Comparison of ENCODE assay signal across 8 cellular contexts in the genomic region with DNA sequence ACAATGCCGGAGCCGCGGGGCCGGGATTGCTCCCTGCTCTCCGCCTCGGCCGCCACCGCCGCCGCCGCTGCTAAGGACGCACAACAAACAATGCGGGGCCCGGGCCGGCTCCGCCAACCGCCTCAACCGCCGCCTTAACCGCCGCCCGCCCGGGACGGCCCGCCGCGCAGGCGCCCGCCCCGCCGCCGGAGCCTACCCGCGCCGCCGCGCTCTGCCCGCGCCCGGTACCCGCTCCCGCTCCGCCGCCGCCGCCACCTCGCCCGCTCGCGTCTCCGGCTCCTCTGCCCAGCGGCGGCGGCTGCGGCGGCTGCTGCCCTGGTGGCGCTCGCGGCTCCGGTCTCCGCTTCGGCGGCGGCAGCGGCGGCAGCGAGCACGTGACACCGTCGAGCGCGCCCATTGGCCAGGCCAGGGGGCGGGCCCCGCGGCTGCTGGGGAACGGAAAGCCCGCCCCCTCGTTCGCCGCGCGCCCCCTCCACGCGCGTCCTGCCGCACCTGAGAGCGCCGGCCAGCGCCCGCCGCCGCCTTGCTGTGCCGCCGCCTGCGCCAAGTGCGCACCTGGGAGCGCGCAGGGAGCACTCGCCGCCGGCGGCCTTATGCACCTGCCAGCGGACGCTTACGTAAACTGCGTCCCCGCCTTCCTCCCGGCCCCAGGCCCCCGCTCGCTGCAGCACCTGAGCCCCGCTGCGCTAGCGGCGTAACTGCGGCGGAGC. TPM values are rescaled to one million over a fixed set of nuclear protein-coding genes. Genes with fewer than 3 reads are reported as not detected.
DNase-seq lines count a peak whose midpoint lies in the region; ATAC-seq and TF ChIP-seq lines count a peak whose summit lies in the region.

STRBP (minus strand) TSS at position 347 of the 710 bp plus-strand sequence. CDS start 84,452 bp downstream, outside the sequence.

- H3K9me3 Mint-ChIP-seq in activated CD4-positive, alpha-beta memory T cell treated with anti-CD3 and anti-CD28 coated beads for 36 hours: no peaks in the 10 kb centered on the region

- H3K27me3 Mint-ChIP-seq in activated CD4-positive, alpha-beta memory T cell treated with anti-CD3 and anti-CD28 coated beads for 36 hours: no peaks in the 10 kb centered on the region

- WGBS in lung, 2 donors: 0% methylated on average over 46 to 116 of the region's 116 CpGs

- H3K27ac ChIP-seq in lung (ENCODE audit: low read depth in 1 of 2, low read length in 1 of 2): peak within 1 kb of the TSS; percentile 61 to 89

- peak; percentile 2 for TF ChIP-seq CTCF in lung (IDR thresholded peaks at IDR 0.05; ENCODE audit: control extremely low read depth, extremely low read depth)

- peaks cover 0 to 3% of the 10 kb centered on the region in 2 donors for H3K4me1 ChIP-seq in lung (ENCODE audit: control insufficient read depth in 2 of 2, insufficient read depth in 2 of 2, low read length in 2 of 2)

- DNase-seq in CD1c-positive myeloid dendritic cell (ENCODE audit: extremely low spot score) (peak; percentile 96), NCI-H748 treated with DMSO at 0.1 percent for 48 hours (lab: John Stamatoyannopoulos, UW) (peak; percentile 79), ecto neural progenitor cell (ENCODE audit: low spot score) (peak; percentile 93), lung (ENCODE audit: low spot score) (peak; percentile 90)
- DNase-seq in activated CD4-positive, alpha-beta memory T cell treated with anti-CD3 and anti-CD28 coated beads for 36 hours: peak; percentile 93
- DNase-seq in stimulated activated CD4-positive, alpha-beta T cell treated with anti-CD3 and anti-CD28 coated beads, TNF-alpha, amount 100 ng/mL, for 24 hours (ENCODE audit: low read depth in 3 of 3): peak; percentile 78 to 90 (median 86)

- peaks cover 18% of the 10 kb centered on the region for H3K4me1 Mint-ChIP-seq in activated CD4-positive, alpha-beta memory T cell treated with anti-CD3 and anti-CD28 coated beads for 36 hours (ENCODE audit: low read depth)

- H3K27me3 ChIP-seq in lung (ENCODE audit: control insufficient read depth, insufficient read depth): no peaks in the 10 kb centered on the region

- POLR2A ChIA-PET in activated CD4-positive, alpha-beta memory T cell treated with anti-CD3 and anti-CD28 coated beads for 36 hours (lab: Charles Lee): interaction anchor here (1.1 kb wide), 1 partner anchor 71 kb away, joined by 4 read pairs; no protein-coding TSS in a partner anchor

- peak within 1 kb of the TSS; percentile 69 for H3K4me3 Mint-ChIP-seq in activated CD4-positive, alpha-beta memory T cell treated with anti-CD3 and anti-CD28 coated beads for 36 hours

- no peaks in the 10 kb centered on the region for H3K9me3 ChIP-seq in lung (ENCODE audit: control insufficient read depth in 2 of 2, insufficient read depth in 1 of 2, low read length in 1 of 2)

- ATAC-seq in GM19438 (IDR thresholded peaks at IDR 0.05; ENCODE audit: low read depth, unreplicated experiment) (peak; percentile 84), HG03571 (IDR thresholded peaks at IDR 0.05; ENCODE audit: unreplicated experiment) (peak; percentile 90), lung (ENCODE audit: insufficient read depth, low FRiP score) (peak; percentile 97)

- intact Hi-C loops in activated CD4-positive, alpha-beta memory T cell treated with anti-CD3 and anti-CD28 coated beads for 36 hours (cut with micrococcal nuclease): loop anchor here (1.0 to 2.0 kb wide), 4 partner anchors 36 to 71 kb away; no protein-coding TSS in a partner anchor

- no peaks in the 10 kb centered on the region for H3K36me3 Mint-ChIP-seq in activated CD4-positive, alpha-beta memory T cell treated with anti-CD3 and anti-CD28 coated beads for 36 hours

- H3K27ac Mint-ChIP-seq in activated CD4-positive, alpha-beta memory T cell treated with anti-CD3 and anti-CD28 coated beads for 36 hours: no peak within 1 kb of the TSS

- CTCF ChIA-PET in activated CD4-positive, alpha-beta memory T cell treated with anti-CD3 and anti-CD28 coated beads for 36 hours (lab: Charles Lee): interaction anchor here (1.0 to 1.6 kb wide), 4 partner anchors 8 to 86 kb away, joined by 3 to 4 read pairs (median 4); no protein-coding TSS in a partner anchor

- H3K4me3 ChIP-seq in lung: peak within 1 kb of the TSS; percentile 95

- no peaks in the 10 kb centered on the region for H3K36me3 ChIP-seq in lung (ENCODE audit: control insufficient read depth in 2 of 2, insufficient read depth in 2 of 2, low read length in 2 of 2)

RNA-seq across cellular contexts. Expression of gene STRBP, which starts in this region (rescaled TPM):
- total RNA-seq in activated CD4-positive, alpha-beta memory T cell treated with anti-CD3 and anti-CD28 coated beads for 36 hours: 10 to 100 TPM; 27.5 to 29.1 TPM
- 10 to 100 TPM; 22.1 to 27.2 TPM for total RNA-seq in lung
- 10 to 100 TPM in 1 of 2 donors, 1 to 10 TPM in 1; 8.3 to 20.1 TPM for polyA plus RNA-seq in lung

Comparison
In these comparisons a context has a peak if more than half of its experiments do, and no peak if none do; other contexts are left out.
1. Peak in every context shown above with its lines: DNase-seq, ATAC-seq, H3K4me3 ChIP-seq and H3K27ac ChIP-seq.